In genomic region chr11:62461740-62462522, GRCh38 we compare ENCODE assay signal across 13 cellular contexts. TPM values are rescaled to one million over a fixed set of nuclear protein-coding genes. Genes with fewer than 3 reads are reported as not detected.
DNase-seq lines count a peak whose midpoint lies in the region; ATAC-seq, FAIRE-seq and TF ChIP-seq lines count a peak whose summit lies in the region.
"Had no signal": no experiment of that assay in that cellular context is flagged by ENCODE, and none has a peak within 500 bp of the region (broad histone marks: within the 10 kb centered on the region; RNA-seq: fewer than 3 reads in every experiment).

No MANE protein-coding gene starts in this region.

- no peaks in the 10 kb centered on the region for H3K36me3 ChIP-seq in RWPE2 (ENCODE audit: low read depth)
- H3K36me3 ChIP-seq in Peyer's patch: no peaks in the 10 kb centered on the region
- H3K36me3 ChIP-seq: esophagus squamous epithelium had no signal

- H3K4me1 ChIP-seq in RWPE2 (ENCODE audit: insufficient read depth, poor library complexity, severe bottlenecking) (peaks cover 4% of the 10 kb centered on the region), Peyer's patch (peaks cover 0 to 18% (median 0%) of the 10 kb centered on the region in 4 donors)

- H3K4me3 ChIP-seq in HFF-Myc (replicated peaks; ENCODE audit: low read depth, low read length) (no peak overlapping the region), RWPE2 (ENCODE audit: severe bottlenecking) (no peak overlapping the region), fibroblast of the aortic adventitia (ENCODE audit: low read depth, low read length) (no peak overlapping the region), Peyer's patch (no peak overlapping the region)
- H3K4me3 ChIP-seq: esophagus squamous epithelium, SK-N-MC had no signal

- TF ChIP-seq CTCF in HFF-Myc (IDR thresholded peaks at IDR 0.05; ENCODE audit: low read depth, low read length, missing control alignments): no peak
- TF ChIP-seq CTCF in RWPE2 (IDR thresholded peaks at IDR 0.05; ENCODE audit: poor library complexity, severe bottlenecking): no peak
- no peak for TF ChIP-seq CTCF in fibroblast of the aortic adventitia (IDR thresholded peaks at IDR 0.05; ENCODE audit: insufficient read depth, low read length)
- no peak for TF ChIP-seq CTCF in Peyer's patch (IDR thresholded peaks at IDR 0.05)

- DNase-seq in HFF-Myc (ENCODE audit: extremely low read depth, low read depth) (peak; percentile 78), RWPE2 (ENCODE audit: low spot score) (no peak), fibroblast of the aortic adventitia (ENCODE audit: low read depth) (peak; percentile 83), urothelium cell line (ENCODE audit: low spot score) (peak; percentile 69), retina (no peak), caudate nucleus (lab: John Stamatoyannopoulos, UW) (no peak), Peyer's patch (no peak)
- DNase-seq: activated CD4-positive, alpha-beta T cell treated with anti-CD3 and anti-CD28 coated beads, Interleukin-2, amount 50 U/mL, for 4 hours; DND-41; esophagus squamous epithelium; NCI-H2029 had no signal

- ATAC-seq in RWPE2 (ENCODE audit: low read depth): peak; percentile 57; the same call in 2 of the 3 replicates

- no peak for TF ChIP-seq POLR2A in Peyer's patch (IDR thresholded peaks at IDR 0.05)

- H3K9me3 ChIP-seq in RWPE2 (ENCODE audit: severe bottlenecking): no peaks in the 10 kb centered on the region
- no peaks in the 10 kb centered on the region for H3K9me3 ChIP-seq in Peyer's patch
- H3K9me3 ChIP-seq: esophagus squamous epithelium had no signal

- FAIRE-seq in urothelium cell line (lab: Jason Lieb, UNC): no peak

- H3K27ac ChIP-seq in RWPE2 (ENCODE audit: poor library complexity, severe bottlenecking) (peak overlapping the region; percentile 5), caudate nucleus (ENCODE audit: low read depth, low read length) (no peak overlapping the region), Peyer's patch (no peak overlapping the region)
- H3K27ac ChIP-seq: SK-N-MC had no signal

- no peaks in the 10 kb centered on the region for H3K27me3 ChIP-seq in RWPE2 (ENCODE audit: insufficient read depth, poor library complexity, severe bottlenecking)
- H3K27me3 ChIP-seq in Peyer's patch: no peaks in the 10 kb centered on the region
- H3K27me3 ChIP-seq: esophagus squamous epithelium had no signal

RNA-seq across cellular contexts. Expression of gene SCGB1A1, which starts 43.1 kb away (rescaled TPM):
- not detected in 2 replicates for total RNA-seq in fibroblast of the aortic adventitia (ENCODE audit: low replicate concordance)
- total RNA-seq in Peyer's patch: not detected
- total RNA-seq: posterior vena cava had no signal

Comparison
In these comparisons a context has a peak if more than half of its experiments do, and no peak if none do; other contexts are left out.
1. DNase-seq: peak in HFF-Myc (single experiment), fibroblast of the aortic adventitia (single experiment) and urothelium cell line (single experiment); none in RWPE2 (single experiment), retina (single experiment), caudate nucleus (0 of 61) and Peyer's patch (0 of 3).